Comparison of ENCODE assay signal across 11 cellular contexts in the genomic region with DNA sequence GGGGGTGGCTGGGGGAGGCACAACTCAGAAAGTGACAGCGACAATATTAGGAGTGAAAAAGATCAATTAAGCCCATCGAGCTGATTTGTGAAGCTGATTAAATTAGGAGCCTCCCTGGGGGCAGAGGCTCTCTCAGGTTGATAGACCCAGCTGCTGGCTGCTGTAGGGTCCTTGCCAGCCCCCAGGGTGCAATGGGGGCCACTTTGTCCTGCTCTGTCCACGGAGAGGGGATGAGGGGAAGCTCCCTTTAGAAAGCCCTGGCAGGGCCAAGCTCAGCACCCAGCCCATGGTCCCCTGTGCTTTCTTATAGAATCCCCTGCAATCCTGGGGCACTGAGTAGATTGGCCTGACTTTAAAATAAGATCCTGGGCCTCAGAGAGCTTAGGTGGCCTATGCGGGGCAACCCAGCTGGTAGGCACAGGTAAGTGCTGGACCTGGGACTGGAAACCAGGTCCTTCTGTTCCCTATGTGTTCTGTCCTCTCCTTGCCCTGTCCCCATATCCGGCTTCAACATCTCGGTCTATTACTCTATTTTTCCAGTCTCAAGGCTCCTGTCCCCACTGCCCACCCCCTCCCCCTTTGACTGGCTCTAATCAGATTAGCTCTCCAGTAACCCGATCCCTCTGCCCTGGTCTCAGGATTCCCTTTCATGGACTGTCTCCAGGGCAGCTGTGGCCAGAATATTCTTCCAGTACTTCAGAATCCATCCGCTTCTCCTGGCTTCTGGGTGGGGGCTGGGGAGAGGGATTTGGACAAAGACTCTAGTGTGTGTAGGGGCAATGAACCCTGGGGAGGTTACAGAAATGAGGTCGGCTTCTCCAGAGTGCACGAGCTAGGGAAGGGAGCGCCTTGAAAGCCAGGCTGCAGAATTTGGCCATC.
A peak's percentile ranks its signal among the peaks of the same experiment; 100 is the strongest.
DNase-seq lines count a peak whose midpoint lies in the region; ATAC-seq and TF ChIP-seq lines count a peak whose summit lies in the region.
"Had no signal": no experiment of that assay in that cellular context is flagged by ENCODE, and none has a peak within 500 bp of the region (broad histone marks: within the 10 kb centered on the region; RNA-seq: fewer than 3 reads in every experiment).

No MANE protein-coding gene starts in this region.

- H4K20me1 ChIP-seq in GM23248 (ENCODE audit: insufficient read depth), result no peaks in the 10 kb centered on the region

- H3K27me3 ChIP-seq in skeletal muscle tissue (ENCODE audit: control insufficient read depth in 3 of 3, insufficient read depth in 3 of 3, low read length in 3 of 3) (no peaks in the 10 kb centered on the region), GM23248 (replicated peaks; ENCODE audit: insufficient read depth) (no peaks in the 10 kb centered on the region)

- H3K27ac ChIP-seq in skeletal muscle tissue (ENCODE audit: low read depth, low read length), result no peak overlapping the region
- H3K27ac ChIP-seq in GM23248, result no peak overlapping the region
- H3K27ac ChIP-seq: lower lobe of right lung had no signal

- peak; percentile 87 for ATAC-seq in SK-N-SH treated with all-trans-retinoic acid at 6 μM for 48 hours
- ATAC-seq: activated CD4-positive, alpha-beta T cell treated with anti-CD3 and anti-CD28 coated beads for 36 hours; lower lobe of right lung had no signal

- DNase-seq in NCI-H1092 (lab: John Stamatoyannopoulos, UW) (peak; percentile 6), iPS-NIHi7 (ENCODE audit: extremely low spot score) (peak; percentile 63), GM23248 (no peak)
- DNase-seq in activated T-helper 2 cell treated with anti-CD3 and anti-CD28 coated beads, Interferon-gamma antibody, Interleukin-2, Interleukin-4, amounts not matched to agents 10 μg/mL and 5 μg/mL and 100 μg/mL, durations not matched to agents 14 hours and 24 hours and 36 hours (ENCODE audit: low spot score), result no peak
- no peak for DNase-seq in activated effector memory CD4-positive, alpha-beta T cell treated with Interleukin-2 at 50 U/mL for 16 hours
- DNase-seq: activated CD4-positive, alpha-beta T cell treated with anti-CD3 and anti-CD28 coated beads for 36 hours; DMS153; lower lobe of right lung; right cardiac atrium had no signal

- H3K27me3 Mint-ChIP-seq in activated T-helper 2 cell treated with anti-CD3 and anti-CD28 coated beads, Interferon-gamma antibody, Interleukin-2, Interleukin-4, amounts not matched to agents 10 μg/mL and 5 μg/mL and 100 μg/mL, durations not matched to agents 14 hours and 24 hours and 36 hours (ENCODE audit: low read depth), result peaks cover 2% of the 10 kb centered on the region
- H3K27me3 Mint-ChIP-seq: activated CD4-positive, alpha-beta T cell treated with anti-CD3 and anti-CD28 coated beads for 36 hours had no signal

- intact Hi-C loops in activated T-helper 2 cell treated with anti-CD3 and anti-CD28 coated beads, Interferon-gamma antibody, Interleukin-2, Interleukin-4, amounts not matched to agents 10 μg/mL and 5 μg/mL and 100 μg/mL, durations not matched to agents 14 hours and 24 hours and 36 hours (cut with micrococcal nuclease), result no loop called here

- H3K4me1 ChIP-seq in skeletal muscle tissue (ENCODE audit: control insufficient read depth in 3 of 3, insufficient read depth in 3 of 3, low read length in 3 of 3), result peaks cover 18 to 25% (median 19%) of the 10 kb centered on the region in 3 donors
- H3K4me1 ChIP-seq in GM23248 (ENCODE audit: insufficient read depth), result no peaks in the 10 kb centered on the region
- H3K4me1 ChIP-seq: lower lobe of right lung had no signal

- in situ Hi-C loops in GM23248 (cut with MboI), result no loop called here

- H3K9me3 ChIP-seq in skeletal muscle tissue (ENCODE audit: control insufficient read depth in 3 of 3, low read length in 3 of 3), result no peaks in the 10 kb centered on the region
- no peaks in the 10 kb centered on the region for H3K9me3 ChIP-seq in GM23248 (ENCODE audit: low read depth)
- H3K9me3 ChIP-seq: lower lobe of right lung had no signal

- H3K4me2 ChIP-seq in GM23248 (ENCODE audit: unreplicated experiment), result no peak overlapping the region

- H3K79me2 ChIP-seq in GM23248 (ENCODE audit: insufficient read depth), result no peaks in the 10 kb centered on the region

- H3K9ac ChIP-seq in skeletal muscle tissue (ENCODE audit: low read depth in 1 of 3, low read length in 3 of 3), result peak overlapping the region in 2 of 3 donors; percentile 16 to 21
- no peak overlapping the region for H3K9ac ChIP-seq in GM23248

- H3F3A ChIP-seq in GM23248 (ENCODE audit: insufficient read depth), result no peaks in the 10 kb centered on the region

- H3K36me3 ChIP-seq in skeletal muscle tissue (ENCODE audit: control insufficient read depth in 3 of 3, insufficient read depth in 3 of 3, low read length in 3 of 3) (no peaks in the 10 kb centered on the region), GM23248 (ENCODE audit: low read depth) (no peaks in the 10 kb centered on the region)
- H3K36me3 ChIP-seq: lower lobe of right lung had no signal

- H3K4me1 Mint-ChIP-seq in activated T-helper 2 cell treated with anti-CD3 and anti-CD28 coated beads, Interferon-gamma antibody, Interleukin-2, Interleukin-4, amounts not matched to agents 10 μg/mL and 5 μg/mL and 100 μg/mL, durations not matched to agents 14 hours and 24 hours and 36 hours (ENCODE audit: low read depth), result no peaks in the 10 kb centered on the region
- H3K4me1 Mint-ChIP-seq: activated CD4-positive, alpha-beta T cell treated with anti-CD3 and anti-CD28 coated beads for 36 hours had no signal

- no peaks in the 10 kb centered on the region for H3K9me2 ChIP-seq in GM23248 (ENCODE audit: insufficient read depth)

- no peak overlapping the region for H3K4me3 Mint-ChIP-seq in activated T-helper 2 cell treated with anti-CD3 and anti-CD28 coated beads, Interferon-gamma antibody, Interleukin-2, Interleukin-4, amounts not matched to agents 10 μg/mL and 5 μg/mL and 100 μg/mL, durations not matched to agents 14 hours and 24 hours and 36 hours (ENCODE audit: low read depth)
- H3K4me3 Mint-ChIP-seq: activated CD4-positive, alpha-beta T cell treated with anti-CD3 and anti-CD28 coated beads for 36 hours had no signal

- H3K36me3 Mint-ChIP-seq in activated T-helper 2 cell treated with anti-CD3 and anti-CD28 coated beads, Interferon-gamma antibody, Interleukin-2, Interleukin-4, amounts not matched to agents 10 μg/mL and 5 μg/mL and 100 μg/mL, durations not matched to agents 14 hours and 24 hours and 36 hours (ENCODE audit: low read depth), result no peaks in the 10 kb centered on the region

- H2AFZ ChIP-seq in GM23248, result no peak overlapping the region

- H3K4me3 ChIP-seq in skeletal muscle tissue (ENCODE audit: low read length in 3 of 3), result no peak overlapping the region
- no peak overlapping the region for H3K4me3 ChIP-seq in GM23248
- H3K4me3 ChIP-seq: lower lobe of right lung had no signal

- H3K27ac Mint-ChIP-seq in activated T-helper 2 cell treated with anti-CD3 and anti-CD28 coated beads, Interferon-gamma antibody, Interleukin-2, Interleukin-4, amounts not matched to agents 10 μg/mL and 5 μg/mL and 100 μg/mL, durations not matched to agents 14 hours and 24 hours and 36 hours, result no peak overlapping the region
- H3K27ac Mint-ChIP-seq: activated CD4-positive, alpha-beta T cell treated with anti-CD3 and anti-CD28 coated beads for 36 hours had no signal

- WGBS in GM23248 (ENCODE audit: low coverage in 1 of 2, low lambda C conversion rate in 2 of 2, missing lambda C conversion rate in 2 of 2), 2 experiments, result 87 to 94% methylated on average over 11 of the region's 11 CpGs

- no peaks in the 10 kb centered on the region for H3K9me3 Mint-ChIP-seq in activated T-helper 2 cell treated with anti-CD3 and anti-CD28 coated beads, Interferon-gamma antibody, Interleukin-2, Interleukin-4, amounts not matched to agents 10 μg/mL and 5 μg/mL and 100 μg/mL, durations not matched to agents 14 hours and 24 hours and 36 hours

TF ChIP-seq in SK-N-SH treated with all-trans-retinoic acid at 6 μM for 48 hours, 23 proteins besides CTCF, POLR2A, EP300 and RAD21:
- TF ChIP-seq TCF4 (CRISPR knock-in tag; IDR thresholded peaks at IDR 0.05; ENCODE audit: borderline replicate concordance) (peak; percentile 52; the same call in 1 of the 2 replicates), PPARA (CRISPR knock-in tag; IDR thresholded peaks at IDR 0.05; ENCODE audit: borderline replicate concordance) (0 out of 2 replicates have a peak, but pooled peaks have one; percentile 53)
- TF ChIP-seq, protein P1, sequence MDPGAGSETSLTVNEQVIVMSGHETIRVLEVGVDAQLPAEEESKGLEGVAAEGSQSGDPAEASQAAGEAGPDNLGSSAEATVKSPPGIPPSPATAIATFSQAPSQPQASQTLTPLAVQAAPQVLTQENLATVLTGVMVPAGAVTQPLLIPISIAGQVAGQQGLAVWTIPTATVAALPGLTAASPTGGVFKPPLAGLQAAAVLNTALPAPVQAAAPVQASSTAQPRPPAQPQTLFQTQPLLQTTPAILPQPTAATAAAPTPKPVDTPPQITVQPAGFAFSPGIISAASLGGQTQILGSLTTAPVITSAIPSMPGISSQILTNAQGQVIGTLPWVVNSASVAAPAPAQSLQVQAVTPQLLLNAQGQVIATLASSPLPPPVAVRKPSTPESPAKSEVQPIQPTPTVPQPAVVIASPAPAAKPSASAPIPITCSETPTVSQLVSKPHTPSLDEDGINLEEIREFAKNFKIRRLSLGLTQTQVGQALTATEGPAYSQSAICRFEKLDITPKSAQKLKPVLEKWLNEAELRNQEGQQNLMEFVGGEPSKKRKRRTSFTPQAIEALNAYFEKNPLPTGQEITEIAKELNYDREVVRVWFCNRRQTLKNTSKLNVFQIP (CRISPR knock-in tag; IDR thresholded peaks at IDR 0.05; ENCODE audit: borderline replicate concordance, low read depth), result no peak

Comparison
In these comparisons a context has a peak if more than half of its experiments do, and no peak if none do; other contexts are left out.
1. DNase-seq: peak in NCI-H1092 (single experiment) and iPS-NIHi7 (single experiment); none in activated T-helper 2 cell treated with anti-CD3 and anti-CD28 coated beads, Interferon-gamma antibody, Interleukin-2, Interleukin-4, amounts not matched to agents 10 μg/mL and 5 μg/mL and 100 μg/mL, durations not matched to agents 14 hours and 24 hours and 36 hours (single experiment), activated effector memory CD4-positive, alpha-beta T cell treated with Interleukin-2 at 50 U/mL for 16 hours (single experiment) and GM23248 (single experiment).